Comparison of ENCODE assay signal across 28 cellular contexts in the genomic region with DNA sequence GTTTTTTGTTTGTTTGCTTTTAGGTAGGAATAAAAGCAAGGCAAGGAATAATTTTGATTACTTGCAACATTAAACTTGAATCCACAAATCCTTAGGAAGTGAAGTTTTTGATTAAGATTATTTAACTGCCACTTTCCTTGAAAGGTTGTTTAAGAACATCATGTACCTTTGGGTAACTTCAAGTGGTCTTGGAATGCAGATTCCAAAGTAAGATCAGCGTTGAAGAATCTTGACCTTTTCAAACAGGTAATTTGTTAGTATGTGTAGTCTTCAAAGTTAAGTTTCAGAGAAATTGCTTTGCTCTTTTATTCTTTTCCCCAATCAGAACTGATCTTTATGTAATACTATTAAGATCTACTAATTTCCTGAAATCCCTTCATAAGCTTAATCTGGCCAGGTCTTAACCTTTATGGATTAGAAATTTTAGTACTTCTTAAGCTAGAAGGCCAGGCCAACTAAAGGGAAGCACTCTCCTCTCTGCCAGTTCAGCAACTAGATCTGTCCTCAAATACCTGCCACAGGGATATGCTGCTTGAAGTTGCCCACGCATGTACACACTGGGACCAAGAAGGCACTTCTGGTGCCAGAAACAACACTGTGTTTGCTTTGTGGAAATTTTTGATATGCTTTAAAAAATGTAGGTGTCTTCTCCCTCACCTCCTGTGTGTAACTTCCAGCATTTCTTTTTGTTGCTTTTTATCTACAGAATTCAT. TPM values are rescaled to one million over a fixed set of nuclear protein-coding genes. Genes with fewer than 3 reads are reported as not detected.
"Had no signal": no experiment of that assay in that cellular context is flagged by ENCODE, and none has a peak within 500 bp of the region (broad histone marks: within the 10 kb centered on the region; RNA-seq: fewer than 3 reads in every experiment).

No MANE protein-coding gene starts in this region.

- H3K4me3 Mint-ChIP-seq: memory B cell; naive thymus-derived CD8-positive, alpha-beta T cell; nephron; neural crest cell; stimulated activated naive B cell treated with anti-CD40 and anti-IgM and Interleukin-4, amounts not matched to agents 10 μg/mL and 1 μg/mL and 100 μg/mL, for 72 hours; type B pancreatic cell had no signal

- H3K4me3 ChIP-seq: heart right ventricle, hepatocyte, pancreas, prostate gland, skin epidermis, stomach, testis, tibial nerve had no signal

- H3K4me1 ChIP-seq: heart right ventricle, prostate gland, testis had no signal

- H3K27ac ChIP-seq: heart right ventricle, hepatocyte, pancreas, prostate gland, skin epidermis, stomach, testis, tibial nerve had no signal

- H3K36me3 Mint-ChIP-seq: memory B cell; stimulated activated naive B cell treated with anti-CD40 and anti-IgM and Interleukin-4, amounts not matched to agents 10 μg/mL and 1 μg/mL and 100 μg/mL, for 72 hours; type B pancreatic cell had no signal

- H3K36me3 ChIP-seq: heart right ventricle, pancreas, prostate gland, stomach, tibial nerve had no signal

- H3K27me3 ChIP-seq: hepatocyte, pancreas, stomach, testis had no signal

- H3K9me3 ChIP-seq: heart right ventricle, pancreas, prostate gland, stomach, testis, tibial nerve had no signal

- ATAC-seq: heart right ventricle; left ventricle myocardium superior; naive thymus-derived CD8-positive, alpha-beta T cell; right cardiac atrium; sciatic nerve; stimulated activated naive B cell treated with anti-CD40 and anti-IgM and Interleukin-4, amounts not matched to agents 10 μg/mL and 1 μg/mL and 100 μg/mL, for 72 hours; stimulated activated naive CD8-positive, alpha-beta T cell treated with anti-CD3 and anti-CD28 coated beads, Interleukin-15, Interleukin-2, amounts not matched to agents 100 U/mL and 50 U/mL, for 24 hours had no signal

- DNase-seq: glutamatergic neuron; heart right ventricle; islet precursor cell; left ventricle myocardium superior; midbrain; naive thymus-derived CD8-positive, alpha-beta T cell; nucleus accumbens; pancreas; posterior cingulate gyrus; retina; right cardiac atrium; stimulated activated CD4-positive, alpha-beta T cell treated with anti-CD3 and anti-CD28 coated beads, Interleukin-12 subunit alpha, Interleukin-12 subunit beta, amount 100 ng/mL, for 4 hours; stimulated activated CD4-positive, alpha-beta T cell treated with anti-CD3 and anti-CD28 coated beads, Interleukin-15, amount 100 ng/mL, for 24 hours; stimulated activated CD4-positive, alpha-beta T cell treated with anti-CD3 and anti-CD28 coated beads, Interleukin-2, amount 100 ng/mL, for 24 hours; stimulated activated CD4-positive, alpha-beta T cell treated with anti-CD3 and anti-CD28 coated beads, Interleukin-4, amount 100 ng/mL, for 1 hour; stimulated activated naive B cell treated with anti-CD40 and anti-IgM and Interleukin-4, amounts not matched to agents 10 μg/mL and 1 μg/mL and 100 μg/mL, for 72 hours; stimulated activated naive CD8-positive, alpha-beta T cell treated with anti-CD3 and anti-CD28 coated beads, Interleukin-15, Interleukin-2, amounts not matched to agents 100 U/mL and 50 U/mL, for 24 hours; stomach; testis had no signal

- H3K27ac Mint-ChIP-seq: memory B cell; naive thymus-derived CD8-positive, alpha-beta T cell; nephron; stimulated activated naive B cell treated with anti-CD40 and anti-IgM and Interleukin-4, amounts not matched to agents 10 μg/mL and 1 μg/mL and 100 μg/mL, for 72 hours; type B pancreatic cell had no signal

- H3K4me1 Mint-ChIP-seq: naive thymus-derived CD8-positive, alpha-beta T cell; neural crest cell; stimulated activated naive B cell treated with anti-CD40 and anti-IgM and Interleukin-4, amounts not matched to agents 10 μg/mL and 1 μg/mL and 100 μg/mL, for 72 hours had no signal

- H3K9me3 Mint-ChIP-seq: memory B cell; nephron; neural crest cell; stimulated activated naive B cell treated with anti-CD40 and anti-IgM and Interleukin-4, amounts not matched to agents 10 μg/mL and 1 μg/mL and 100 μg/mL, for 72 hours; type B pancreatic cell had no signal

RNA-seq across cellular contexts. Expression of gene NPNT, which starts 7.4 kb away (rescaled TPM):
- total RNA-seq: naive thymus-derived CD8-positive, alpha-beta T cell; neural crest cell had no signal
- polyA plus RNA-seq: naive thymus-derived CD8-positive, alpha-beta T cell had no signal
